14 cellular contexts compared by ENCODE assay signal in the genomic region with DNA sequence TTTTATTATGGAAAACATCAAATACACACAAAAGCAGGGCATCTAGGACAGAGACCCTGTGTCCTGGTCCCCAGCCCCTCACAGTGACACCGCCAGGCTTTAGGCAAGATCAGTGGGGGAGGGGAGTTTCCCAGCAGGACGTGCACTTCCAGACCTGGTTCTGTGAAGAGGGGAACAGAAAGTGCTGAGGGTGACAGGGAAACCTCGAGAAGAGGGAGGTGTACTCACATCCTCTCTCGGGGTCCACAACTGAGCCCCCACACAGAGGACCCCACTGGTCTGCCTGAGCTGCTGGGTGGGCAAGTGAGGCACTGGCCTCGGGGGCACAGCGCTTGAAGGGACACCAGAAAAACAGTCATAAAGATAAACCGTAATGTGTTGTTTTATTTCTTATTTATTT. TPM values are rescaled to one million over a fixed set of nuclear protein-coding genes. Genes with fewer than 3 reads are reported as not detected.
DNase-seq lines count a peak whose midpoint lies in the region; ATAC-seq and TF ChIP-seq lines count a peak whose summit lies in the region.
"Had no signal": no experiment of that assay in that cellular context is flagged by ENCODE, and none has a peak within 500 bp of the region (broad histone marks: within the 10 kb centered on the region; RNA-seq: fewer than 3 reads in every experiment).

No MANE protein-coding gene starts in this region.

- peaks cover 28% of the 10 kb centered on the region for H3K36me3 Mint-ChIP-seq in effector memory CD8-positive, alpha-beta T cell (ENCODE audit: insufficient read depth)

- DNase-seq in left ventricle myocardium superior: peak; percentile 22
- DNase-seq in left ventricle myocardium inferior: no peak
- DNase-seq in Peyer's patch: peak in 2 of 3 donors; percentile 29 to 46
- no peak for DNase-seq in effector memory CD8-positive, alpha-beta T cell
- no peak for DNase-seq in DMS 273 treated with DMSO at 0.1 percent for 48 hours (lab: John Stamatoyannopoulos, UW)
- DNase-seq in SK-N-DZ (ENCODE audit: low spot score): no peak
- DNase-seq: dermis blood vessel endothelial cell, H9, hypothalamus had no signal

- H3K9me3 ChIP-seq in left ventricle myocardium inferior (replicated peaks) (no peaks in the 10 kb centered on the region), Peyer's patch (no peaks in the 10 kb centered on the region)
- H3K9me3 ChIP-seq: ascending aorta, neutrophil had no signal

- H3K4me1 Mint-ChIP-seq in effector memory CD8-positive, alpha-beta T cell (ENCODE audit: low read depth in 2 of 2): peaks cover 46 to 47% of the 10 kb centered on the region in 2 donors

- H3K27ac ChIP-seq in left ventricle myocardium inferior (replicated peaks) (no peak overlapping the region), Peyer's patch (peak overlapping the region in 1 of 4 donors; percentile 33)
- H3K27ac ChIP-seq: ascending aorta, C4-2B, neutrophil had no signal

- H3K4me1 ChIP-seq in left ventricle myocardium inferior (no peaks in the 10 kb centered on the region), Peyer's patch (peaks cover 0 to 20% (median 12%) of the 10 kb centered on the region in 4 donors)
- H3K4me1 ChIP-seq: ascending aorta had no signal

- no peaks in the 10 kb centered on the region for H3K9me3 Mint-ChIP-seq in effector memory CD8-positive, alpha-beta T cell

- peak overlapping the region; percentile 98 to 99 for H3K27ac Mint-ChIP-seq in effector memory CD8-positive, alpha-beta T cell
- H3K27ac Mint-ChIP-seq: H9 had no signal

- peak overlapping the region; percentile 81 to 91 for H3K4me3 Mint-ChIP-seq in effector memory CD8-positive, alpha-beta T cell

- no peak for TF ChIP-seq POLR2A in Peyer's patch (IDR thresholded peaks at IDR 0.05)

- H3K4me3 ChIP-seq in left ventricle myocardium inferior (no peak overlapping the region), Peyer's patch (no peak overlapping the region)
- H3K4me3 ChIP-seq: ascending aorta had no signal

- no peaks in the 10 kb centered on the region for H3K27me3 ChIP-seq in left ventricle myocardium inferior (ENCODE audit: low read depth)
- no peaks in the 10 kb centered on the region for H3K27me3 ChIP-seq in Peyer's patch
- H3K27me3 ChIP-seq: ascending aorta had no signal

- H3K36me3 ChIP-seq in left ventricle myocardium inferior (peaks cover 4% of the 10 kb centered on the region), Peyer's patch (peaks cover 0 to 60% (median 0%) of the 10 kb centered on the region in 3 donors)
- H3K36me3 ChIP-seq: ascending aorta, neutrophil had no signal

- TF ChIP-seq CTCF in left ventricle myocardium inferior (IDR thresholded peaks at IDR 0.05; ENCODE audit: borderline replicate concordance): no peak
- no peak for TF ChIP-seq CTCF in Peyer's patch (IDR thresholded peaks at IDR 0.05)

- intact Hi-C loops in left ventricle myocardium superior (cut with micrococcal nuclease) (no loop called here), left ventricle myocardium inferior (cut with micrococcal nuclease) (no loop called here)

- no peaks in the 10 kb centered on the region for H3K27me3 Mint-ChIP-seq in effector memory CD8-positive, alpha-beta T cell

- ATAC-seq in left ventricle myocardium superior (no peak), HG02610 (IDR thresholded peaks at IDR 0.05; ENCODE audit: unreplicated experiment) (no peak), HG02678 (IDR thresholded peaks at IDR 0.05; ENCODE audit: unreplicated experiment) (no peak)
- ATAC-seq in effector memory CD8-positive, alpha-beta T cell (replicated peaks): no peak

RNA-seq across cellular contexts. Expression of gene GPR35, which starts 4.4 kb away (rescaled TPM):
- 2.1 TPM for total RNA-seq in left ventricle myocardium superior
- total RNA-seq in left ventricle myocardium inferior: 1.3 TPM
- total RNA-seq in Peyer's patch: 100 to 1,000 TPM in 3 of 4 donors, 10 to 100 TPM in 1; 61.1 to 341 (median 261) TPM
- not detected in 2 replicates for polyA plus RNA-seq in SK-N-DZ (2014; cell fraction: cytosol; rRNA removed)
- 0.16 TPM in 1 of 2 replicates, not detected in the other for polyA plus RNA-seq in SK-N-DZ (2014; cell fraction: nucleus; rRNA removed)
- total RNA-seq: ascending aorta had no signal

RNA-seq across cellular contexts. Expression of gene CAPN10, which starts 34.3 kb away (rescaled TPM):
- total RNA-seq in left ventricle myocardium superior (51.2 TPM), left ventricle myocardium inferior (31.2 TPM), Peyer's patch (10 to 100 TPM; 48.3 to 96.4 (median 78.9) TPM)
- 33.5 and 49.4 TPM in 2 replicates for polyA plus RNA-seq in SK-N-DZ (2014; cell fraction: cytosol; rRNA removed)
- 222 and 266 TPM in 2 replicates for polyA plus RNA-seq in SK-N-DZ (2014; cell fraction: nucleus; rRNA removed)

RNA-seq across cellular contexts. Expression of gene RNPEPL1, which starts 52.6 kb away (rescaled TPM):
- total RNA-seq in left ventricle myocardium superior (105 TPM), left ventricle myocardium inferior (80.1 TPM), Peyer's patch (100 to 1,000 TPM in 3 of 4 donors, 10 to 100 TPM in 1; 85.0 to 175 (median 154) TPM)
- polyA plus RNA-seq in SK-N-DZ (2014; cell fraction: cytosol; rRNA removed): 20.9 and 24.6 TPM in 2 replicates
- 52.1 and 94.9 TPM in 2 replicates for polyA plus RNA-seq in SK-N-DZ (2014; cell fraction: nucleus; rRNA removed)

Comparison
In these comparisons a context has a peak if more than half of its experiments do, and no peak if none do; other contexts are left out.
1. DNase-seq: peak in left ventricle myocardium superior (single experiment) and Peyer's patch (2 of 3); none in left ventricle myocardium inferior (single experiment), effector memory CD8-positive, alpha-beta T cell (0 of 3), DMS 273 treated with DMSO at 0.1 percent for 48 hours (single experiment) and SK-N-DZ (single experiment).
2. RNA of gene GPR35, which starts 4.4 kb away (total RNA-seq): 61.1 to 341 TPM in Peyer's patch; 2.1 TPM in left ventricle myocardium superior (single experiment) and 1.3 TPM in left ventricle myocardium inferior (single experiment); every median in the first group is over 10 times any median in the second.